ENCODE assay signal across 8 cellular contexts in the genomic region with DNA sequence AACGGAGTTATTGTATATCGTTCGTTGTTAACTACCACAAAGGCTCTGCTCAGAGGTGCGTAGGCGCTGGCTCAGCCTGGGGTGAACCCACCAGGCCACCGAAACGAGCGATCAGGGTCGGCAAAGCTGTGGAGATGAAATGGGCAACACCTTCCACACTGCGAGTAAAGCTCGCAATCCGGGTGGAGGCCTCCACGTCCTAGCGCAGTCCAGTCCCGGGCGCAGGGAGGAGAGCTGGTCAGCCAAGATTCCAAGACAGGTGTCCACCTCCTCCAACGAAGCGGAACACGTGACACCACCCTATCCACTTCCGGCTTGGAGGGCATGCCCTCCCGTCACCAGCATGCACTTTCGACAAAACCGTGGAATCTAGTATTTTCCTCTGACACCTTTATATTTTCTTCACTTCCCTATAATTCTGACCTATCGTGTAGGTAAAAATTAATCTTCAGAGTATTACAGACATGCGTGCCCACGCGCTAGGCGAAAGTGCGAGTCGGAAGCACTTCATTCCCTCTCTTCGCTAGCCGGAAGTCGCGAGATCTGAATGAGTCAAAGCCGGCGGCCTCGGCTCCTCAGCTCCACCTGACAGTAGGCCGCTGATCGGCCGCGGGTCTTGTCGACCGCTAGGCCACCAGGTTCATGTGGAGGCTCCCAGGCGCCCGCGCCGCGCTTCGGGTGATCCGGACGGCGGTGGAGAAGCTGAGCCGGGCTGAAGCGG. TPM values are rescaled to one million over a fixed set of nuclear protein-coding genes. Genes with fewer than 3 reads are reported as not detected.
DNase-seq lines count a peak whose midpoint lies in the region; ATAC-seq, FAIRE-seq and TF ChIP-seq lines count a peak whose summit lies in the region.

A gene with protein sequence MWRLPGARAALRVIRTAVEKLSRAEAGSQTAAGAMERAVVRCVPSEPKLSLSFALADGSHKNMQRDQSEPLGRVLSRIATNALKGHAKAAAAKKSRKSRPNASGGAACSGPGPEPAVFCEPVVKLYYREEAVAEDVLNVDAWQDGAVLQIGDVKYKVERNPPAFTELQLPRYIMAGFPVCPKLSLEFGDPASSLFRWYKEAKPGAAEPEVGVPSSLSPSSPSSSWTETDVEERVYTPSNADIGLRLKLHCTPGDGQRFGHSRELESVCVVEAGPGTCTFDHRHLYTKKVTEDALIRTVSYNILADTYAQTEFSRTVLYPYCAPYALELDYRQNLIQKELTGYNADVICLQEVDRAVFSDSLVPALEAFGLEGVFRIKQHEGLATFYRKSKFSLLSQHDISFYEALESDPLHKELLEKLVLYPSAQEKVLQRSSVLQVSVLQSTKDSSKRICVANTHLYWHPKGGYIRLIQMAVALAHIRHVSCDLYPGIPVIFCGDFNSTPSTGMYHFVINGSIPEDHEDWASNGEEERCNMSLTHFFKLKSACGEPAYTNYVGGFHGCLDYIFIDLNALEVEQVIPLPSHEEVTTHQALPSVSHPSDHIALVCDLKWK (plus strand): TSS at position 537 of the 721 bp plus-strand sequence. CDS start 106 bp downstream, at position 643.

- H3K4me3 ChIP-seq in HUES6 (ENCODE audit: low read depth, low read length) (peak within 1 kb of the TSS; percentile 90), OCI-LY7 (ENCODE audit: low read depth, low read length, poor library complexity, severe bottlenecking) (peak within 1 kb of the TSS; percentile 78), epithelial cell of esophagus (ENCODE audit: low read length) (peak within 1 kb of the TSS; percentile 80), mononuclear cell (ENCODE audit: low read length) (peak within 1 kb of the TSS; percentile 72)

- DNase-seq in D721Med (ENCODE audit: insufficient read length, low spot score) (peak; percentile 71), OCI-LY7 (ENCODE audit: low spot score) (peak; percentile 95), activated T-cell treated with anti-CD3 and anti-CD28 coated beads for 1 hour (ENCODE audit: low read depth) (peak; percentile 75), epithelial cell of esophagus (ENCODE audit: low read depth) (peak; percentile 92)
- peak; percentile 70 to 77 for DNase-seq in stimulated activated CD8-positive, alpha-beta memory T cell treated with anti-CD3 and anti-CD28 coated beads, Interleukin-2, amount 100 ng/mL, for 48 hours (ENCODE audit: low read depth in 2 of 2)

- H2AFZ ChIP-seq in OCI-LY7 (ENCODE audit: low read length), result peak within 1 kb of the TSS; percentile 90

- H3K4me2 ChIP-seq in OCI-LY7 (ENCODE audit: low read length), result peak within 1 kb of the TSS; percentile 87

- ATAC-seq in GM21423 (IDR thresholded peaks at IDR 0.05; ENCODE audit: unreplicated experiment), result peak; percentile 88

- intact Hi-C loops in OCI-LY7 (cut with micrococcal nuclease; ENCODE audit: unreplicated experiment), result loop anchor here (5.0 to 10.0 kb wide), 3 partner anchors 116 to 381 kb away; a partner anchor contains a TSS

- no TSS peak for BruUV-seq in OCI-LY7 (replicated peaks; lab: Mats Ljungman, UMichigan)

- H3K9me3 ChIP-seq in HUES6 (ENCODE audit: control insufficient read depth, insufficient read depth, low read depth, low read length) (no peaks in the 10 kb centered on the region), OCI-LY7 (ENCODE audit: low read length) (no peaks in the 10 kb centered on the region), mononuclear cell (ENCODE audit: low read depth, low read length) (no peaks in the 10 kb centered on the region)

- H3K27me3 ChIP-seq in HUES6 (ENCODE audit: control insufficient read depth, insufficient read depth, low read length) (no peaks in the 10 kb centered on the region; the same call in 1 of the 2 replicates), mononuclear cell (ENCODE audit: insufficient read depth, low read length) (no peaks in the 10 kb centered on the region)

- H3K9me2 ChIP-seq in OCI-LY7 (ENCODE audit: insufficient read depth, low read length), result no peaks in the 10 kb centered on the region

- POLR2A ChIA-PET in OCI-LY7 (lab: Charles Lee), result interaction anchor here (0.6 to 2.7 kb wide), 10 partner anchors 10 to 490 kb away, joined by 3 to 7 read pairs (median 3); a partner anchor contains a TSS

- H3K27ac ChIP-seq in HUES6 (ENCODE audit: low read depth, low read length), result peak within 1 kb of the TSS; percentile 93
- peak within 1 kb of the TSS; percentile 77 for H3K27ac ChIP-seq in OCI-LY7 (ENCODE audit: low read depth, low read length, poor library complexity, severe bottlenecking)

- no peak for FAIRE-seq in D721Med (lab: Jason Lieb, UNC)

- H3K9ac ChIP-seq in HUES6 (ENCODE audit: low read length), result peak within 1 kb of the TSS; percentile 89

- H3K4me1 ChIP-seq in HUES6 (ENCODE audit: control insufficient read depth, insufficient read depth, low read length) (0 out of 2 replicates have a peak, but pooled peaks cover 6% of the 10 kb centered on the region), OCI-LY7 (ENCODE audit: insufficient read depth, low read length, poor library complexity, severe bottlenecking) (peaks cover 31% of the 10 kb centered on the region), mononuclear cell (ENCODE audit: insufficient read depth, low read length) (peaks cover 34% of the 10 kb centered on the region)

- peaks cover 12% of the 10 kb centered on the region for H3K36me3 ChIP-seq in HUES6 (ENCODE audit: control insufficient read depth, insufficient read depth, low read length)
- H3K36me3 ChIP-seq in OCI-LY7 (ENCODE audit: insufficient read depth, low read length), result peaks cover 35% of the 10 kb centered on the region

- TF ChIP-seq CTCF in D721Med (IDR thresholded peaks at IDR 0.05; ENCODE audit: insufficient read depth, missing control alignments) (no peak), OCI-LY7 (conservative IDR thresholded peaks at IDR 0.05; ENCODE audit: low read length) (no peak), epithelial cell of esophagus (IDR thresholded peaks at IDR 0.05; ENCODE audit: insufficient read depth, low read depth, low read length, missing control alignments) (no peak)

- peaks cover 24% of the 10 kb centered on the region for H4K20me1 ChIP-seq in OCI-LY7 (ENCODE audit: insufficient read depth, low read length)

- H3K79me2 ChIP-seq in OCI-LY7 (ENCODE audit: insufficient read depth, low read depth, low read length), result peaks cover 52% of the 10 kb centered on the region

- CTCF ChIA-PET in OCI-LY7 (lab: Charles Lee; ENCODE audit: unreplicated experiment), result no interaction called here

RNA-seq across cellular contexts. Expression of the gene that starts here (rescaled TPM):
- 15.2 and 19.3 TPM in 2 replicates for total RNA-seq in OCI-LY7 (2014; rRNA removed; shearing (Covaris generic))
- total RNA-seq in OCI-LY7 (2022), result 25.6 and 29.7 TPM in 2 replicates
- total RNA-seq in mononuclear cell, result 43.4 TPM

Comparison
In these comparisons a context has a peak if more than half of its experiments do, and no peak if none do; other contexts are left out.
1. Peak in every context shown above with its lines: DNase-seq, ATAC-seq, H3K4me3 ChIP-seq and H3K27ac ChIP-seq.